In genomic region chr10:51590802-51591201, GRCh38 we compare ENCODE assay signal across 22 cellular contexts.
"Had no signal": no experiment of that assay in that cellular context is flagged by ENCODE, and none has a peak within 500 bp of the region (broad histone marks: within the 10 kb centered on the region; RNA-seq: fewer than 3 reads in every experiment).

No MANE protein-coding gene starts in this region.

- H3K4me1 ChIP-seq: Peyer's patch, SJCRH30 had no signal

- H3K27me3 ChIP-seq: Peyer's patch, SJCRH30 had no signal

- H3K36me3 ChIP-seq: Peyer's patch, SJCRH30 had no signal

- ATAC-seq: Right ventricle myocardium inferior, SK-N-SH treated with all-trans-retinoic acid at 6 μM for 48 hours had no signal

- H3K9me3 ChIP-seq: Peyer's patch, SJCRH30 had no signal

- H3K27ac ChIP-seq: PC-9, Peyer's patch, SJCRH30 had no signal

- DNase-seq: KBM-7; NCI-H1092; NCI-H1105 treated with DMSO at 0.1 percent for 48 hours; NCI-H1417 treated with DMSO at 0.1 percent for 48 hours; NCI-H146; NCI-H1694 treated with DMSO at 0.1 percent for 48 hours; NCI-H1930; NCI-H2107; NCI-H2171 treated with DMSO at 0.1 percent for 48 hours; NCI-H345; NCI-H446 treated with DMSO at 0.1 percent for 48 hours; NCI-H510A treated with DMSO at 0.1 percent for 48 hours; NCI-H526 treated with DMSO at 0.1 percent for 48 hours; NK-92 treated with Interleukin-12 subunit alpha and Interleukin-12 subunit beta, amount 100 ng/mL, for 24 hours; OCI-M1; PC-9; Peyer's patch; SHP77 treated with DMSO at 0.1 percent for 48 hours; SJCRH30; T-helper 1 cell had no signal

- H3K4me3 ChIP-seq: PC-9, Peyer's patch, SJCRH30 had no signal
